Comparison of ENCODE assay signal across 8 cellular contexts in genomic region chr7:74481458-74482324, GRCh38. TPM values are rescaled to one million over a fixed set of nuclear protein-coding genes. Genes with fewer than 3 reads are reported as not detected.
DNase-seq lines count a peak whose midpoint lies in the region; ATAC-seq and TF ChIP-seq lines count a peak whose summit lies in the region.

No MANE protein-coding gene starts in this region.

- DNase-seq in HCT116 (ENCODE audit: low read depth, low spot score) (no peak), amniotic epithelial cell (ENCODE audit: low read depth) (peak; percentile 38), left lobe of liver (ENCODE audit: low spot score) (no peak), omental fat pad (ENCODE audit: low spot score) (no peak), COLO668 (lab: John Stamatoyannopoulos, UW; ENCODE audit: unreplicated experiment) (no peak), GM10248 (ENCODE audit: extremely low spot score) (no peak)
- DNase-seq in stimulated activated CD4-positive, alpha-beta T cell treated with anti-CD3 and anti-CD28 coated beads, Interleukin-2, amount 100 ng/mL, for 24 hours: no peak

- H3K9me3 ChIP-seq in HCT116 (ENCODE audit: control insufficient read depth in 1 of 2, insufficient read depth in 1 of 2, low read depth in 1 of 2, low read length in 2 of 2): no peaks in the 10 kb centered on the region
- no peaks in the 10 kb centered on the region for H3K9me3 ChIP-seq in stomach smooth muscle (ENCODE audit: control insufficient read depth in 2 of 2, low read length in 2 of 2)

- TF ChIP-seq RAD21 in HCT116 (IDR thresholded peaks at IDR 0.05; ENCODE audit: low read depth): no peak

- no TSS peak for BruUV-seq in HCT116 (replicated peaks; lab: Mats Ljungman, UMichigan)

- RAD21 ChIA-PET in HCT116 (lab: Charles Lee; ENCODE audit: low non-redundant PET in 1 of 2, low total read pairs in 2 of 2, uncharacterized antibody in 2 of 2, unreplicated experiment in 2 of 2): no interaction called here

- ATAC-seq in HCT116: 0 out of 2 replicates have a peak, but pooled peaks have one; percentile 35
- peak; percentile 39 for ATAC-seq in left lobe of liver
- ATAC-seq in omental fat pad (ENCODE audit: low FRiP score): no peak

- H3K27me3 ChIP-seq in HCT116 (ENCODE audit: insufficient read depth, low read length) (no peaks in the 10 kb centered on the region), stomach smooth muscle (ENCODE audit: control insufficient read depth in 1 of 2, insufficient read depth in 2 of 2, low read length in 2 of 2) (no peaks in the 10 kb centered on the region)

- H3K79me2 ChIP-seq in HCT116 (ENCODE audit: insufficient read depth, low read length): peaks cover 57% of the 10 kb centered on the region

- no peaks in the 10 kb centered on the region for H4K20me1 ChIP-seq in HCT116 (ENCODE audit: insufficient read depth)

- no peak for TF ChIP-seq POLR2A in HCT116 (IDR thresholded peaks at IDR 0.05; ENCODE audit: borderline replicate concordance, extremely low read depth, insufficient read depth, insufficient read length)

- intact Hi-C loops in HCT116 (cut with micrococcal nuclease): no loop called here

- no peaks in the 10 kb centered on the region for H3K9me2 ChIP-seq in HCT116 (ENCODE audit: insufficient read depth)

- H2AFZ ChIP-seq in HCT116 (ENCODE audit: low read depth, low read length, poor library complexity, severe bottlenecking): no peak overlapping the region

- H3K27ac ChIP-seq in HCT116 (ENCODE audit: low read depth, low read length) (peak overlapping the region; percentile 58), stomach smooth muscle (ENCODE audit: low read length) (peak overlapping the region; percentile 98)

- H3K36me3 ChIP-seq in HCT116 (ENCODE audit: control insufficient read depth in 1 of 2, insufficient read depth in 2 of 2, low read length in 2 of 2): no peaks in the 10 kb centered on the region
- no peaks in the 10 kb centered on the region for H3K36me3 ChIP-seq in stomach smooth muscle (ENCODE audit: control insufficient read depth in 2 of 2, insufficient read depth in 2 of 2, low read length in 2 of 2)

- POLR2A ChIA-PET in HCT116 (lab: Charles Lee): no interaction called here
- POLR2A ChIA-PET in GM10248 (lab: Yijun Ruan, JAX): no interaction called here

- no peak overlapping the region for H3K4me3 ChIP-seq in HCT116 (replicated peaks in 1 of 2; ENCODE audit: low read depth in 1 of 2, low read length in 2 of 2)
- H3K4me3 ChIP-seq in stomach smooth muscle (ENCODE audit: low read length in 2 of 2): peak overlapping the region in 1 of 2 donors; percentile 71

- CTCF ChIA-PET in HCT116 (lab: Charles Lee) (no interaction called here), GM10248 (lab: Yijun Ruan, JAX) (no interaction called here)

- H3K9ac ChIP-seq in HCT116 (ENCODE audit: low read length): peak overlapping the region; percentile 41
- H3K9ac ChIP-seq in stomach smooth muscle (ENCODE audit: low read length in 2 of 2): peak overlapping the region; percentile 90

- H3K4me1 ChIP-seq in HCT116 (ENCODE audit: control insufficient read depth in 1 of 2, insufficient read depth in 2 of 2, low read length in 2 of 2): peaks cover 83 to 88% of the 10 kb centered on the region in 2 experiments
- H3K4me1 ChIP-seq in stomach smooth muscle (ENCODE audit: control insufficient read depth, insufficient read depth, low read length): peaks cover 73% of the 10 kb centered on the region

- H3K4me2 ChIP-seq in HCT116 (ENCODE audit: low read length): peak overlapping the region; percentile 49

- no peak for TF ChIP-seq CTCF in HCT116 (IDR thresholded peaks at IDR 0.05 in 2 of 3, conservative IDR thresholded peaks at IDR 0.05 in 1 of 3; ENCODE audit: borderline replicate concordance in 1 of 3, insufficient read depth in 1 of 3, low read depth in 2 of 3, low read length in 2 of 3)
- TF ChIP-seq CTCF in omental fat pad (IDR thresholded peaks at IDR 0.05): no peak
- no peak for TF ChIP-seq CTCF in GM10248 (IDR thresholded peaks at IDR 0.05; ENCODE audit: control extremely low read depth, extremely low read depth, low read depth, missing control alignments)

TF ChIP-seq in HCT116, 20 proteins besides CTCF, POLR2A, EP300 and RAD21:
- no peak for TF ChIP-seq YY1 (IDR thresholded peaks at IDR 0.05; ENCODE audit: extremely low read depth, insufficient replicate concordance, low read depth, low read length)
- no peak for TF ChIP-seq JUND (IDR thresholded peaks at IDR 0.05)
- no peak for TF ChIP-seq EZH2 (IDR thresholded peaks at IDR 0.05)
- TF ChIP-seq, protein P1, sequence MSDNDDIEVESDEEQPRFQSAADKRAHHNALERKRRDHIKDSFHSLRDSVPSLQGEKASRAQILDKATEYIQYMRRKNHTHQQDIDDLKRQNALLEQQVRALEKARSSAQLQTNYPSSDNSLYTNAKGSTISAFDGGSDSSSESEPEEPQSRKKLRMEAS (IDR thresholded peaks at IDR 0.05): no peak
- TF ChIP-seq, protein P2, sequence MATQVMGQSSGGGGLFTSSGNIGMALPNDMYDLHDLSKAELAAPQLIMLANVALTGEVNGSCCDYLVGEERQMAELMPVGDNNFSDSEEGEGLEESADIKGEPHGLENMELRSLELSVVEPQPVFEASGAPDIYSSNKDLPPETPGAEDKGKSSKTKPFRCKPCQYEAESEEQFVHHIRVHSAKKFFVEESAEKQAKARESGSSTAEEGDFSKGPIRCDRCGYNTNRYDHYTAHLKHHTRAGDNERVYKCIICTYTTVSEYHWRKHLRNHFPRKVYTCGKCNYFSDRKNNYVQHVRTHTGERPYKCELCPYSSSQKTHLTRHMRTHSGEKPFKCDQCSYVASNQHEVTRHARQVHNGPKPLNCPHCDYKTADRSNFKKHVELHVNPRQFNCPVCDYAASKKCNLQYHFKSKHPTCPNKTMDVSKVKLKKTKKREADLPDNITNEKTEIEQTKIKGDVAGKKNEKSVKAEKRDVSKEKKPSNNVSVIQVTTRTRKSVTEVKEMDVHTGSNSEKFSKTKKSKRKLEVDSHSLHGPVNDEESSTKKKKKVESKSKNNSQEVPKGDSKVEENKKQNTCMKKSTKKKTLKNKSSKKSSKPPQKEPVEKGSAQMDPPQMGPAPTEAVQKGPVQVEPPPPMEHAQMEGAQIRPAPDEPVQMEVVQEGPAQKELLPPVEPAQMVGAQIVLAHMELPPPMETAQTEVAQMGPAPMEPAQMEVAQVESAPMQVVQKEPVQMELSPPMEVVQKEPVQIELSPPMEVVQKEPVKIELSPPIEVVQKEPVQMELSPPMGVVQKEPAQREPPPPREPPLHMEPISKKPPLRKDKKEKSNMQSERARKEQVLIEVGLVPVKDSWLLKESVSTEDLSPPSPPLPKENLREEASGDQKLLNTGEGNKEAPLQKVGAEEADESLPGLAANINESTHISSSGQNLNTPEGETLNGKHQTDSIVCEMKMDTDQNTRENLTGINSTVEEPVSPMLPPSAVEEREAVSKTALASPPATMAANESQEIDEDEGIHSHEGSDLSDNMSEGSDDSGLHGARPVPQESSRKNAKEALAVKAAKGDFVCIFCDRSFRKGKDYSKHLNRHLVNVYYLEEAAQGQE (IDR thresholded peaks at IDR 0.05; ENCODE audit: low read depth): no peak
- TF ChIP-seq TCF7L2 (IDR thresholded peaks at IDR 0.05; ENCODE audit: borderline replicate concordance, extremely low read depth, insufficient read depth, insufficient read length): no peak
- no peak for TF ChIP-seq EGR1 (IDR thresholded peaks at IDR 0.05; ENCODE audit: low read depth)
- TF ChIP-seq SIN3A (IDR thresholded peaks at IDR 0.05; ENCODE audit: low read depth): no peak
- no peak for TF ChIP-seq CBX3 (IDR thresholded peaks at IDR 0.05; ENCODE audit: low read depth)
- no peak for TF ChIP-seq CEBPB (IDR thresholded peaks at IDR 0.05; ENCODE audit: low read depth)
- TF ChIP-seq SP1 (IDR thresholded peaks at IDR 0.05; ENCODE audit: low read depth): no peak

RNA-seq across cellular contexts. Expression of gene GTF2IRD1, which starts 28.0 kb away (rescaled TPM):
- total RNA-seq in HCT116 (2021; ENCODE audit: unreplicated experiment): 34.5 TPM
- 38.2 and 47.2 TPM in 2 replicates for polyA plus RNA-seq in HCT116 (2012)
- total RNA-seq in left lobe of liver: 10.3 TPM
- total RNA-seq in omental fat pad: 10 to 100 TPM in 2 of 4 donors, 1 to 10 TPM in 2; 3.9 to 18.1 (median 11.0) TPM
